35 cellular contexts compared by ENCODE assay signal in the genomic region with DNA sequence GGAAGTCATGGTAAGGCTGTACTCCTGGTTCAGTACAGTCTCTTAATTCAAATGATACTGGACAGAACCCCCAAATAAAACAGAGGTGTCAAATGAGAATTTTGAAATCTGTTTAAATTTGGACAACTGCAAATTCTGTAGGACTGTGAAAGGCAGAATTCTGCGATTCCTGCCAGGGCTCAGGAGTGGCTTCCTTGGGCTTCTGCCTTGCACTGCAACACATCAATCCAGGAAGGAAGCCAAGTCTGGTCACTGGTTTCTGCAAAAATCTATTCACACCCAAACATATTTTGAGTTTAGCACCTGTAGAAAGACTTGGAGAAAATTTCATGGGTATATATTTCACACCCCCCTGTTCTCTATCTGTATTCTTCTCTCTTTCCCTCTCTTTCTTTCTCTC.
"Had no signal": no experiment of that assay in that cellular context is flagged by ENCODE, and none has a peak within 500 bp of the region (broad histone marks: within the 10 kb centered on the region; RNA-seq: fewer than 3 reads in every experiment).

No MANE protein-coding gene starts in this region.

- H3K4me3 ChIP-seq: MG63 had no signal

- H3K36me3 ChIP-seq: MG63 had no signal

- H3K27me3 ChIP-seq: MG63 had no signal

- DNase-seq: Karpas-422, Kasumi-1, MG63, MM.1S, MV-4-11, NCI-H1048, NCI-H1092, NCI-H1092 treated with DMSO at 0.1 percent for 48 hours, NCI-H1105, NCI-H1105 treated with DMSO at 0.1 percent for 48 hours, NCI-H1417, NCI-H1417 treated with DMSO at 0.1 percent for 48 hours, NCI-H1436, NCI-H1436 treated with DMSO at 0.1 percent for 48 hours, NCI-H146, NCI-H1694, NCI-H1694 treated with DMSO at 0.1 percent for 48 hours, NCI-H187, NCI-H187 treated with DMSO at 0.1 percent for 48 hours, NCI-H1930, NCI-H2029, NCI-H2029 treated with DMSO at 0.1 percent for 48 hours, NCI-H2081, NCI-H2081 treated with DMSO at 0.1 percent for 48 hours, NCI-H2107, NCI-H2171, NCI-H2171 treated with DMSO at 0.1 percent for 48 hours, NCI-H2227 treated with DMSO at 0.1 percent for 48 hours, NCI-H226, NCI-H345, NCI-H446, NCI-H446 treated with DMSO at 0.1 percent for 48 hours, NCI-H510A, NCI-H510A treated with DMSO at 0.1 percent for 48 hours, NCI-H524 had no signal
